ENCODE assay signal across 15 cellular contexts in genomic region chr15:95563634-95564033, GRCh38.
DNase-seq lines count a peak whose midpoint lies in the region; ATAC-seq and TF ChIP-seq lines count a peak whose summit lies in the region.
"Had no signal": no experiment of that assay in that cellular context is flagged by ENCODE, and none has a peak within 500 bp of the region (broad histone marks: within the 10 kb centered on the region; RNA-seq: fewer than 3 reads in every experiment).

No MANE protein-coding gene starts in this region.

- no peaks in the 10 kb centered on the region for H3K27me3 Mint-ChIP-seq in Calu3 (ENCODE audit: unreplicated experiment)
- peaks cover 19% of the 10 kb centered on the region for H3K27me3 Mint-ChIP-seq in activated naive CD4-positive, alpha-beta T cell treated with anti-CD3 and anti-CD28 coated beads for 36 hours (ENCODE audit: low read depth)

- H2AFZ ChIP-seq in PC-3 (ENCODE audit: low read length) (no peak overlapping the region), trophoblast cell (ENCODE audit: insufficient read depth, low read length, poor library complexity) (no peak overlapping the region), osteoblast (ENCODE audit: low read length) (no peak overlapping the region)

- peak overlapping the region; percentile 55 for H3K27ac Mint-ChIP-seq in Calu3 (ENCODE audit: unreplicated experiment)
- no peak overlapping the region for H3K27ac Mint-ChIP-seq in activated naive CD4-positive, alpha-beta T cell treated with anti-CD3 and anti-CD28 coated beads for 36 hours
- H3K27ac Mint-ChIP-seq: CD8-positive, alpha-beta T cell had no signal

- H3K4me3 ChIP-seq in PC-3 (ENCODE audit: low read length), result no peak overlapping the region
- H3K4me3 ChIP-seq in epithelial cell of esophagus (ENCODE audit: low read length), result no peak overlapping the region
- H3K4me3 ChIP-seq in trophoblast cell (ENCODE audit: low read depth, low read length), result no peak overlapping the region
- no peak overlapping the region for H3K4me3 ChIP-seq in osteoblast (ENCODE audit: insufficient read depth, low read length)
- H3K4me3 ChIP-seq: GM12878 had no signal

- H3K36me3 Mint-ChIP-seq in Calu3 (ENCODE audit: insufficient read depth, unreplicated experiment), result peaks cover 4% of the 10 kb centered on the region
- H3K36me3 Mint-ChIP-seq in activated naive CD4-positive, alpha-beta T cell treated with anti-CD3 and anti-CD28 coated beads for 36 hours (ENCODE audit: low read depth), result no peaks in the 10 kb centered on the region
- H3K36me3 Mint-ChIP-seq: CD14-positive monocyte; CD8-positive, alpha-beta T cell had no signal

- H4K20me1 ChIP-seq in PC-3 (ENCODE audit: low read length), result no peaks in the 10 kb centered on the region
- no peaks in the 10 kb centered on the region for H4K20me1 ChIP-seq in osteoblast (ENCODE audit: insufficient read depth, low read length)

- H3K4me1 ChIP-seq in PC-3 (ENCODE audit: insufficient read depth, low read length) (peaks cover 16% of the 10 kb centered on the region), trophoblast cell (ENCODE audit: control insufficient read depth in 1 of 2, insufficient read depth in 2 of 2, low read length in 2 of 2) (peaks cover 2 to 8% of the 10 kb centered on the region in 2 experiments), osteoblast (ENCODE audit: insufficient read depth, low read length) (peaks cover 12% of the 10 kb centered on the region)
- H3K4me1 ChIP-seq: Caco-2 had no signal

- H3K4me3 Mint-ChIP-seq in Calu3 (ENCODE audit: low read depth, unreplicated experiment), result no peak overlapping the region
- no peak overlapping the region for H3K4me3 Mint-ChIP-seq in activated naive CD4-positive, alpha-beta T cell treated with anti-CD3 and anti-CD28 coated beads for 36 hours
- H3K4me3 Mint-ChIP-seq: CD14-positive monocyte; CD8-positive, alpha-beta T cell; H9 had no signal

- BruUV-seq in Calu3 (replicated peaks; lab: Mats Ljungman, UMichigan) (no TSS peak), PC-3 (replicated peaks; lab: Mats Ljungman, UMichigan) (no TSS peak)

- H3K23ac ChIP-seq in trophoblast cell (ENCODE audit: low read length), result no peak overlapping the region

- CTCF ChIA-PET in Calu3 (lab: Charles Lee) (interaction anchor here (0.8 kb wide), 1 partner anchor 24 kb away, joined by 3 read pairs; no protein-coding TSS in a partner anchor), PC-3 (lab: Charles Lee) (no interaction called here)
- CTCF ChIA-PET in activated naive CD4-positive, alpha-beta T cell treated with anti-CD3 and anti-CD28 coated beads for 36 hours (lab: Charles Lee), result no interaction called here

- DNase-seq in Calu3, result peak; percentile 38
- peak; percentile 28 for DNase-seq in PC-3
- DNase-seq in epithelial cell of esophagus (ENCODE audit: low read depth), result peak; percentile 29
- no peak for DNase-seq in trophoblast cell
- DNase-seq in activated naive CD4-positive, alpha-beta T cell treated with anti-CD3 and anti-CD28 coated beads for 36 hours, result no peak
- DNase-seq in activated naive CD4-positive, alpha-beta T cell treated with Interleukin-2 at 50 U/mL for 16 hours, result no peak
- no peak for DNase-seq in NCI-H2196 treated with DMSO at 0.1 percent for 48 hours (lab: John Stamatoyannopoulos, UW; ENCODE audit: unreplicated experiment)
- DNase-seq in osteoblast (ENCODE audit: insufficient read length, low spot score, missing footprints), result no peak
- DNase-seq: Caco-2; CD8-positive, alpha-beta T cell; DMS79; GOT3; H9 had no signal

- no peak overlapping the region for H4K12ac ChIP-seq in trophoblast cell (ENCODE audit: low read depth, low read length)

- TF ChIP-seq CTCF in Calu3 (IDR thresholded peaks at IDR 0.05; ENCODE audit: unreplicated experiment), result no peak
- TF ChIP-seq CTCF in PC-3 (conservative IDR thresholded peaks at IDR 0.05; ENCODE audit: low read depth, low read length), result no peak
- no peak for TF ChIP-seq CTCF in epithelial cell of esophagus (IDR thresholded peaks at IDR 0.05; ENCODE audit: insufficient read depth, low read depth, low read length, missing control alignments)
- no peak for TF ChIP-seq CTCF in osteoblast (IDR thresholded peaks at IDR 0.05; ENCODE audit: extremely low read depth, low read depth, low read length)

- peaks cover 42% of the 10 kb centered on the region for H3K4me1 Mint-ChIP-seq in Calu3 (ENCODE audit: low read depth, unreplicated experiment)
- H3K4me1 Mint-ChIP-seq in activated naive CD4-positive, alpha-beta T cell treated with anti-CD3 and anti-CD28 coated beads for 36 hours (ENCODE audit: low read depth), result no peaks in the 10 kb centered on the region
- H3K4me1 Mint-ChIP-seq: CD14-positive monocyte had no signal

- no peak overlapping the region for H3K27ac ChIP-seq in PC-3 (ENCODE audit: low read length)
- no peak overlapping the region for H3K27ac ChIP-seq in trophoblast cell (ENCODE audit: low read depth, low read length)
- H3K27ac ChIP-seq in osteoblast (ENCODE audit: low read depth, low read length), result no peak overlapping the region

- H4K91ac ChIP-seq in trophoblast cell (ENCODE audit: low read depth, low read length), result peak overlapping the region; percentile 0

- H3K4me2 ChIP-seq in PC-3 (ENCODE audit: low read length) (no peak overlapping the region), trophoblast cell (ENCODE audit: low read length) (no peak overlapping the region), osteoblast (ENCODE audit: insufficient read depth, low read length) (no peak overlapping the region)

- WGBS in trophoblast cell (ENCODE audit: extremely low coverage, insufficient coverage, insufficient read length), result no CpG with 5 or more reads among the region's 5 CpGs

- H3K18ac ChIP-seq in trophoblast cell (ENCODE audit: low read length), result no peak overlapping the region

- no peaks in the 10 kb centered on the region for H3F3A ChIP-seq in PC-3 (ENCODE audit: low read length, unreplicated experiment)

- no peak for ATAC-seq in PC-3
- ATAC-seq: CD8-positive, alpha-beta T cell; GM12878 had no signal

- no peaks in the 10 kb centered on the region for H3K79me2 ChIP-seq in PC-3 (ENCODE audit: low read length)
- H3K79me2 ChIP-seq in trophoblast cell (ENCODE audit: control insufficient read depth, insufficient read depth, low read length, poor library complexity), result no peaks in the 10 kb centered on the region
- no peaks in the 10 kb centered on the region for H3K79me2 ChIP-seq in osteoblast (ENCODE audit: insufficient read depth, low read length)

- H3K79me1 ChIP-seq in trophoblast cell (ENCODE audit: low read length), result peaks cover 11% of the 10 kb centered on the region

- H4K8ac ChIP-seq in trophoblast cell (ENCODE audit: low read depth, low read length), result no peak overlapping the region

- H3K9ac ChIP-seq in PC-3 (ENCODE audit: low read length) (no peak overlapping the region), trophoblast cell (ENCODE audit: low read length) (no peak overlapping the region)

- H2BK120ac ChIP-seq in trophoblast cell (ENCODE audit: insufficient read depth, low read length, poor library complexity), result peak overlapping the region; percentile 18

- H2BK12ac ChIP-seq in trophoblast cell (ENCODE audit: low read length), result peak overlapping the region; percentile 0

- H3K9me3 Mint-ChIP-seq in Calu3 (ENCODE audit: low read depth, unreplicated experiment), result peaks cover 3% of the 10 kb centered on the region
- no peaks in the 10 kb centered on the region for H3K9me3 Mint-ChIP-seq in activated naive CD4-positive, alpha-beta T cell treated with anti-CD3 and anti-CD28 coated beads for 36 hours
- H3K9me3 Mint-ChIP-seq: CD8-positive, alpha-beta T cell; H9 had no signal

- POLR2A ChIA-PET in PC-3 (lab: Charles Lee; ENCODE audit: unreplicated experiment), result no interaction called here

- H3K14ac ChIP-seq in trophoblast cell (ENCODE audit: low read length), result no peak overlapping the region

- H2AK5ac ChIP-seq in trophoblast cell (ENCODE audit: low read length), result no peak overlapping the region

- H2BK5ac ChIP-seq in trophoblast cell (ENCODE audit: low read depth, low read length, poor library complexity), result no peak overlapping the region

- H3K36me3 ChIP-seq in PC-3 (ENCODE audit: low read depth, low read length) (no peaks in the 10 kb centered on the region), trophoblast cell (ENCODE audit: control insufficient read depth in 1 of 2, insufficient read depth in 2 of 2, low read length in 2 of 2) (no peaks in the 10 kb centered on the region), osteoblast (ENCODE audit: insufficient read depth, low read length) (no peaks in the 10 kb centered on the region)

- intact Hi-C loops in Calu3 (cut with micrococcal nuclease; ENCODE audit: unreplicated experiment) (no loop called here), PC-3 (cut with micrococcal nuclease) (no loop called here)
- intact Hi-C loops in activated naive CD4-positive, alpha-beta T cell treated with anti-CD3 and anti-CD28 coated beads for 36 hours (cut with micrococcal nuclease), result no loop called here

- H3K4ac ChIP-seq in trophoblast cell (ENCODE audit: low read depth, low read length), result no peak overlapping the region

- no peaks in the 10 kb centered on the region for H3K9me3 ChIP-seq in PC-3 (ENCODE audit: low read length)
- H3K9me3 ChIP-seq in trophoblast cell (ENCODE audit: insufficient read depth, low read depth, low read length), result no peaks in the 10 kb centered on the region
- no peaks in the 10 kb centered on the region for H3K9me3 ChIP-seq in osteoblast (ENCODE audit: low read depth, low read length)
- H3K9me3 ChIP-seq: Caco-2 had no signal

- H3K9me2 ChIP-seq in PC-3 (replicated peaks; ENCODE audit: low read length), result no peaks in the 10 kb centered on the region

- H3K27me3 ChIP-seq in PC-3 (ENCODE audit: low read length), result no peaks in the 10 kb centered on the region
- H3K27me3 ChIP-seq in trophoblast cell (ENCODE audit: insufficient read depth, low read length), result no peaks in the 10 kb centered on the region
- H3K27me3 ChIP-seq in osteoblast (ENCODE audit: insufficient read depth, low read length), result no peaks in the 10 kb centered on the region

Comparison
In these comparisons a context has a peak if more than half of its experiments do, and no peak if none do; other contexts are left out.
1. DNase-seq: peak in Calu3 (single experiment), PC-3 (single experiment) and epithelial cell of esophagus (single experiment); none in trophoblast cell (0 of 2), activated naive CD4-positive, alpha-beta T cell treated with anti-CD3 and anti-CD28 coated beads for 36 hours (single experiment), activated naive CD4-positive, alpha-beta T cell treated with Interleukin-2 at 50 U/mL for 16 hours (single experiment), NCI-H2196 treated with DMSO at 0.1 percent for 48 hours (single experiment) and osteoblast (single experiment).